24 cellular contexts compared by ENCODE assay signal in the genomic region with DNA sequence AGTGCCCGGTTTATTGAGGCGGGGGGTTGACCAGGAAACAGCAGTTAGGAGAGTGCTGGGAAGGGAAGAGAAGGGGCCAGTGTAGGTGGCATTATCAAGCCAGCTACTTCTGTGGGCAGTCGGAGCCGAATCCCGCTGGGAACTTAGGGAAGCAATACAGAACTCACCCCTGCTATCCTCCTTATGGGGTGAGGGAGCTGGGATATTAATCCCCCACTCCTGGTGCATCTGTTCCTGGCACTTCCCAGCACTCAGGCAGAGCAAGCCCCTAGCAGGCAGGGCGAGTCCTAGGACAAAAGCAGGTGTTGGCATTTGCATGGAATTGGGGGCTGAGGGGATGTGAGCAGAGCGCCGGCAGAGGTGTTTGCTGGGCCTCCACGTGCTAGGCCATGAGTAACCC. TPM values are rescaled to one million over a fixed set of nuclear protein-coding genes. Genes with fewer than 3 reads are reported as not detected.
A peak's percentile ranks its signal among the peaks of the same experiment; 100 is the strongest.
DNase-seq lines count a peak whose midpoint lies in the region; ATAC-seq and TF ChIP-seq lines count a peak whose summit lies in the region.
"Had no signal": no experiment of that assay in that cellular context is flagged by ENCODE, and none has a peak within 500 bp of the region (broad histone marks: within the 10 kb centered on the region; RNA-seq: fewer than 3 reads in every experiment).

No MANE protein-coding gene starts in this region.

- no peak for TF ChIP-seq CTCF in DND-41 (IDR thresholded peaks at IDR 0.05; ENCODE audit: borderline replicate concordance, extremely low read depth, low read length, poor library complexity, severe bottlenecking)
- TF ChIP-seq CTCF in liver (IDR thresholded peaks at IDR 0.05; ENCODE audit: low read depth, low read length, missing input control): no peak

- H3K4me1 ChIP-seq in DND-41 (ENCODE audit: insufficient read depth, low read length): peaks cover 20% of the 10 kb centered on the region
- peaks cover 2 to 25% (median 10%) of the 10 kb centered on the region in 4 donors for H3K4me1 ChIP-seq in liver (ENCODE audit: control insufficient read depth in 4 of 4, insufficient read depth in 4 of 4, low read length in 3 of 4)
- no peaks in the 10 kb centered on the region for H3K4me1 ChIP-seq in thymus (ENCODE audit: control insufficient read depth, insufficient read depth, low read length)
- no peaks in the 10 kb centered on the region for H3K4me1 ChIP-seq in Karpas-422 (ENCODE audit: low read length)

- ATAC-seq in DND-41 (ENCODE audit: insufficient read depth, low read depth) (no peak), HG03280 (IDR thresholded peaks at IDR 0.05; ENCODE audit: unreplicated experiment) (no peak)
- ATAC-seq: activated CD8-positive, alpha-beta memory T cell treated with anti-CD3 and anti-CD28 coated beads, Interleukin-2, amount 10 ng/mL, durations not matched to agents 7 days and 5 days; activated T-cell treated with anti-CD3 and anti-CD28 coated beads, Interleukin-2, amount 50 U/mL, for 72 hours; CD8-positive, alpha-beta T cell; SK-N-SH treated with all-trans-retinoic acid at 6 μM for 48 hours had no signal

- peaks cover 5% of the 10 kb centered on the region; the same call in 1 of the 2 replicates for H4K20me1 ChIP-seq in DND-41 (ENCODE audit: insufficient read depth, low read length)
- no peaks in the 10 kb centered on the region for H4K20me1 ChIP-seq in Karpas-422 (ENCODE audit: insufficient read depth, low read depth, low read length)

- H2AFZ ChIP-seq in DND-41 (ENCODE audit: low read depth, low read length) (no peak overlapping the region), Karpas-422 (ENCODE audit: low read length) (no peak overlapping the region)

- H3K9me3 ChIP-seq in DND-41 (ENCODE audit: insufficient read depth, low read length, severe bottlenecking) (peaks cover 5% of the 10 kb centered on the region), KOPT-K1 (ENCODE audit: insufficient read depth, low read length, poor library complexity, severe bottlenecking) (peaks cover 17% of the 10 kb centered on the region), liver (ENCODE audit: control insufficient read depth in 4 of 4, low read length in 3 of 4) (peaks cover 0 to 3% (median 0%) of the 10 kb centered on the region in 4 donors), thymus (ENCODE audit: control insufficient read depth) (peaks cover under 1% of the 10 kb centered on the region), Karpas-422 (ENCODE audit: low read length) (no peaks in the 10 kb centered on the region; the same call in 1 of the 2 replicates)
- H3K9me3 ChIP-seq: suprapubic skin had no signal

- DNase-seq in DND-41: no peak
- DNase-seq in NCI-H1105 (lab: John Stamatoyannopoulos, UW): no peak
- no peak for DNase-seq in Karpas-422
- DNase-seq: activated CD4-positive, alpha-beta T cell treated with anti-CD3 and anti-CD28 coated beads, Interleukin-2, amount 10 ng/mL, durations not matched to agents 24 days and 14 days; activated CD8-positive, alpha-beta memory T cell treated with anti-CD3 and anti-CD28 coated beads, Interleukin-2, amount 10 ng/mL, durations not matched to agents 7 days and 5 days; activated naive CD4-positive, alpha-beta T cell treated with Interleukin-2 at 50 U/mL for 16 hours; activated T-cell treated with anti-CD3 and anti-CD28 coated beads, Interleukin-2, amount 50 U/mL, for 72 hours; CD8-positive, alpha-beta T cell; cortex of kidney; DMS153; islet precursor cell; NCI-H1694; NCI-H2171; NCI-H69; nucleus accumbens; small intestine; stimulated activated CD4-positive, alpha-beta T cell treated with anti-CD3 and anti-CD28 coated beads, Interleukin-1b, Interleukin-23, amount 100 ng/mL, for 48 hours had no signal

- H3K4me2 ChIP-seq in DND-41 (ENCODE audit: insufficient read depth, low read length): no peak overlapping the region
- no peak overlapping the region for H3K4me2 ChIP-seq in Karpas-422 (ENCODE audit: low read depth, low read length, poor library complexity, severe bottlenecking)
- H3K4me2 ChIP-seq: KMS-11 had no signal

- H3K36me3 ChIP-seq in DND-41 (ENCODE audit: insufficient read depth, low read length) (peaks cover 25% of the 10 kb centered on the region), KOPT-K1 (ENCODE audit: insufficient read depth, low read length) (peaks cover 38% of the 10 kb centered on the region), liver (ENCODE audit: control insufficient read depth in 4 of 4, insufficient read depth in 3 of 4, low read depth in 1 of 4, low read length in 3 of 4) (peaks cover 0 to 2% (median 0%) of the 10 kb centered on the region in 4 donors), thymus (ENCODE audit: control insufficient read depth, insufficient read depth) (no peaks in the 10 kb centered on the region), Karpas-422 (ENCODE audit: insufficient read depth, low read length) (no peaks in the 10 kb centered on the region)
- H3K36me3 ChIP-seq: suprapubic skin had no signal

- WGBS in liver: 91% methylated on average over 9 of the region's 9 CpGs
- WGBS in thymus: 92% methylated on average over 9 of the region's 9 CpGs

- peaks cover 56% of the 10 kb centered on the region for H3K79me2 ChIP-seq in DND-41 (ENCODE audit: insufficient read depth, low read length)
- no peaks in the 10 kb centered on the region for H3K79me2 ChIP-seq in Karpas-422 (ENCODE audit: low read length)

- H3K4me3 ChIP-seq in DND-41 (ENCODE audit: low read depth in 1 of 2, low read length in 2 of 2) (no peak overlapping the region), liver (ENCODE audit: low read depth in 1 of 3, low read length in 3 of 3) (no peak overlapping the region), thymus (ENCODE audit: low read length) (no peak overlapping the region), Karpas-422 (ENCODE audit: low read length) (no peak overlapping the region)
- H3K4me3 ChIP-seq: suprapubic skin had no signal

- H3K27ac ChIP-seq in DND-41 (ENCODE audit: low read length): peak overlapping the region; percentile 55; the same call in 1 of the 2 replicates
- H3K27ac ChIP-seq in KOPT-K1 (ENCODE audit: low read depth, low read length, poor library complexity, severe bottlenecking): peak overlapping the region; percentile 60
- peak overlapping the region; percentile 15 to 28 for H3K27ac ChIP-seq in liver (ENCODE audit: low read depth in 1 of 2, low read length in 2 of 2)
- H3K27ac ChIP-seq in thymus (ENCODE audit: low read depth): peak overlapping the region; percentile 11
- no peak overlapping the region for H3K27ac ChIP-seq in Karpas-422 (ENCODE audit: low read length)
- H3K27ac ChIP-seq: KMS-11, suprapubic skin had no signal

- H3K9ac ChIP-seq in DND-41 (ENCODE audit: low read depth, low read length): no peak overlapping the region
- no peak overlapping the region for H3K9ac ChIP-seq in liver (ENCODE audit: low read depth in 1 of 2, low read length in 2 of 2)
- no peak overlapping the region for H3K9ac ChIP-seq in Karpas-422 (ENCODE audit: low read length)
- H3K9ac ChIP-seq: KMS-11 had no signal

- no peak for TF ChIP-seq RAD21 in liver (IDR thresholded peaks at IDR 0.05)

- no peaks in the 10 kb centered on the region for H3K27me3 ChIP-seq in DND-41 (ENCODE audit: insufficient read depth, low read length, poor library complexity)
- no peaks in the 10 kb centered on the region for H3K27me3 ChIP-seq in liver (ENCODE audit: control insufficient read depth in 4 of 4, insufficient read depth in 4 of 4, low read length in 3 of 4)
- H3K27me3 ChIP-seq in thymus (ENCODE audit: control insufficient read depth, insufficient read depth): no peaks in the 10 kb centered on the region
- peaks cover 3% of the 10 kb centered on the region; the same call in 1 of the 2 replicates for H3K27me3 ChIP-seq in Karpas-422 (ENCODE audit: low read length)
- H3K27me3 ChIP-seq: suprapubic skin had no signal

- no peaks in the 10 kb centered on the region for H3K9me2 ChIP-seq in Karpas-422 (replicated peaks; ENCODE audit: insufficient read depth, low read length)

TF ChIP-seq in liver, 16 proteins besides CTCF, POLR2A, EP300 and RAD21:
- TF ChIP-seq FOXA1 (IDR thresholded peaks at IDR 0.05) (no peak), FOXA2 (IDR thresholded peaks at IDR 0.05) (no peak), TAF1 (conservative IDR thresholded peaks at IDR 0.05) (no peak), GABPA (IDR thresholded peaks at IDR 0.05 in 1 of 2, conservative IDR thresholded peaks at IDR 0.05 in 1 of 2) (no peak), NR2F2 (IDR thresholded peaks at IDR 0.05) (no peak), RXRA (IDR thresholded peaks at IDR 0.05) (no peak), YY1 (IDR thresholded peaks at IDR 0.05) (no peak), JUND (IDR thresholded peaks at IDR 0.05) (no peak), HNF4G (IDR thresholded peaks at IDR 0.05) (no peak), EGR1 (IDR thresholded peaks at IDR 0.05; ENCODE audit: low read depth in 2 of 2) (no peak), SP1 (IDR thresholded peaks at IDR 0.05) (no peak)
- TF ChIP-seq, protein P1, sequence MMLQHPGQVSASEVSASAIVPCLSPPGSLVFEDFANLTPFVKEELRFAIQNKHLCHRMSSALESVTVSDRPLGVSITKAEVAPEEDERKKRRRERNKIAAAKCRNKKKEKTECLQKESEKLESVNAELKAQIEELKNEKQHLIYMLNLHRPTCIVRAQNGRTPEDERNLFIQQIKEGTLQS (IDR thresholded peaks at IDR 0.05): no peak
- TF ChIP-seq, protein P2, sequence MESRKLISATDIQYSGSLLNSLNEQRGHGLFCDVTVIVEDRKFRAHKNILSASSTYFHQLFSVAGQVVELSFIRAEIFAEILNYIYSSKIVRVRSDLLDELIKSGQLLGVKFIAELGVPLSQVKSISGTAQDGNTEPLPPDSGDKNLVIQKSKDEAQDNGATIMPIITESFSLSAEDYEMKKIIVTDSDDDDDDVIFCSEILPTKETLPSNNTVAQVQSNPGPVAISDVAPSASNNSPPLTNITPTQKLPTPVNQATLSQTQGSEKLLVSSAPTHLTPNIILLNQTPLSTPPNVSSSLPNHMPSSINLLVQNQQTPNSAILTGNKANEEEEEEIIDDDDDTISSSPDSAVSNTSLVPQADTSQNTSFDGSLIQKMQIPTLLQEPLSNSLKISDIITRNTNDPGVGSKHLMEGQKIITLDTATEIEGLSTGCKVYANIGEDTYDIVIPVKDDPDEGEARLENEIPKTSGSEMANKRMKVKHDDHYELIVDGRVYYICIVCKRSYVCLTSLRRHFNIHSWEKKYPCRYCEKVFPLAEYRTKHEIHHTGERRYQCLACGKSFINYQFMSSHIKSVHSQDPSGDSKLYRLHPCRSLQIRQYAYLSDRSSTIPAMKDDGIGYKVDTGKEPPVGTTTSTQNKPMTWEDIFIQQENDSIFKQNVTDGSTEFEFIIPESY (IDR thresholded peaks at IDR 0.05): no peak

RNA-seq across cellular contexts. Expression of a gene that starts 48.6 kb away (rescaled TPM):
- 10 to 100 TPM; 14.1 to 15.1 TPM for total RNA-seq in liver
- 1 to 10 TPM; 1.2 to 7.9 TPM for polyA plus RNA-seq in liver
- polyA plus RNA-seq in thymus: 2.8 TPM
- total RNA-seq in Karpas-422 (2014; rRNA removed; shearing (Covaris generic); ENCODE audit: low replicate concordance): 0.89 and 1.8 TPM in 2 replicates
